Comparison of ENCODE assay signal across 20 cellular contexts in the genomic region with DNA sequence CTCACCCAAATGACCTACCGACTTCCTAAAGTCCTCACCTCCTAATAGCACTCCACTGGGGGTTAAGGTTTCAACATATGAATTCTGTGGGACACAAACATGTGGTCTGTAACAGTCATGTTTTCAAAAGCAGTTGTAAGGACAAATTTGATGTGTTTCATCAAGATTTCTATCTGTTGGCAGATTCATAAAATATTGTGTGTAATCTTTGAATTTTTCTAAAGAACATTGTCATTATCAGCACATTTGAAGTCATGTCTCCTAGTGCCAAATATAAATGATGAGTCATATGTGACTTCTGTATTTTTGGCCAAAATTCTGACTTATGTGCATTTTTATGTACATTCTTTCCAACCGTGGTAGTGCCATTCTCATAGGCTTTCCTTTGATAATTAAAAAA. TPM values are rescaled to one million over a fixed set of nuclear protein-coding genes. Genes with fewer than 3 reads are reported as not detected.
DNase-seq lines count a peak whose midpoint lies in the region; ATAC-seq and TF ChIP-seq lines count a peak whose summit lies in the region.
"Had no signal": no experiment of that assay in that cellular context is flagged by ENCODE, and none has a peak within 500 bp of the region (broad histone marks: within the 10 kb centered on the region; RNA-seq: fewer than 3 reads in every experiment).

No MANE protein-coding gene starts in this region.

- intact Hi-C loops in activated CD4-positive, alpha-beta T cell treated with anti-CD3 and anti-CD28 coated beads for 36 hours (cut with DNase I, micrococcal nuclease): no loop called here
- intact Hi-C loops in activated CD4-positive, alpha-beta memory T cell treated with anti-CD3 and anti-CD28 coated beads for 36 hours (cut with micrococcal nuclease): no loop called here

- no peak overlapping the region for H3K4me2 ChIP-seq in fibroblast of lung (ENCODE audit: extremely low read depth, insufficient read depth, low read length)

- H2AFZ ChIP-seq in fibroblast of lung (ENCODE audit: low read length): no peak overlapping the region

- POLR2A ChIA-PET in activated CD4-positive, alpha-beta T cell treated with anti-CD3 and anti-CD28 coated beads for 36 hours (lab: Charles Lee): no interaction called here
- POLR2A ChIA-PET in activated CD4-positive, alpha-beta memory T cell treated with anti-CD3 and anti-CD28 coated beads for 36 hours (lab: Charles Lee): interaction anchor here (1.3 to 4.8 kb wide), 2 partner anchors 12 to 20 kb away, joined by 4 to 60 read pairs; no protein-coding TSS in a partner anchor

- H3K9me3 Mint-ChIP-seq in activated CD4-positive, alpha-beta T cell treated with anti-CD3 and anti-CD28 coated beads for 36 hours (ENCODE audit: low read depth): peaks cover 26% of the 10 kb centered on the region
- peaks cover 23% of the 10 kb centered on the region for H3K9me3 Mint-ChIP-seq in activated CD4-positive, alpha-beta memory T cell treated with anti-CD3 and anti-CD28 coated beads for 36 hours

- H3K4me1 Mint-ChIP-seq in activated CD4-positive, alpha-beta T cell treated with anti-CD3 and anti-CD28 coated beads for 36 hours: peaks cover 66% of the 10 kb centered on the region
- H3K4me1 Mint-ChIP-seq in activated CD4-positive, alpha-beta memory T cell treated with anti-CD3 and anti-CD28 coated beads for 36 hours (ENCODE audit: low read depth): peaks cover 54% of the 10 kb centered on the region

- H3K27me3 ChIP-seq in fibroblast of lung (ENCODE audit: control insufficient read depth, insufficient read depth, low read length): no peaks in the 10 kb centered on the region
- H3K27me3 ChIP-seq: upper lobe of left lung had no signal

- H4K20me1 ChIP-seq in fibroblast of lung (ENCODE audit: control insufficient read depth, extremely low read depth, insufficient read depth, low read length): no peaks in the 10 kb centered on the region

- no peak overlapping the region for H3K4me3 ChIP-seq in fibroblast of lung (replicated peaks in 1 of 4; ENCODE audit: control extremely low read depth in 1 of 4, insufficient read depth in 1 of 4, low read depth in 3 of 4, low read length in 4 of 4)
- H3K4me3 ChIP-seq: mucosa of descending colon, upper lobe of left lung had no signal

- no peaks in the 10 kb centered on the region for H3K36me3 ChIP-seq in fibroblast of lung (ENCODE audit: control insufficient read depth, insufficient read depth, low read length)
- H3K36me3 ChIP-seq: upper lobe of left lung had no signal

- no peaks in the 10 kb centered on the region for H3K4me1 ChIP-seq in fibroblast of lung (ENCODE audit: control insufficient read depth, extremely low read depth, insufficient read depth, low read length)
- H3K4me1 ChIP-seq: upper lobe of left lung had no signal

- CTCF ChIA-PET in activated CD4-positive, alpha-beta T cell treated with anti-CD3 and anti-CD28 coated beads for 36 hours (lab: Charles Lee): interaction anchor here (0.9 to 4.1 kb wide), 3 partner anchors 10 to 63 kb away, joined by 3 to 21 read pairs (median 3); no protein-coding TSS in a partner anchor
- CTCF ChIA-PET in activated CD4-positive, alpha-beta memory T cell treated with anti-CD3 and anti-CD28 coated beads for 36 hours (lab: Charles Lee): interaction anchor here (1.0 to 4.7 kb wide), 2 partner anchors 8 to 12 kb away, joined by 3 to 23 read pairs; no protein-coding TSS in a partner anchor

- no peaks in the 10 kb centered on the region for H3K79me2 ChIP-seq in fibroblast of lung (ENCODE audit: control insufficient read depth, insufficient read depth, low read length)

- no peaks in the 10 kb centered on the region for H3K27me3 Mint-ChIP-seq in activated CD4-positive, alpha-beta T cell treated with anti-CD3 and anti-CD28 coated beads for 36 hours
- no peaks in the 10 kb centered on the region for H3K27me3 Mint-ChIP-seq in activated CD4-positive, alpha-beta memory T cell treated with anti-CD3 and anti-CD28 coated beads for 36 hours
- H3K27me3 Mint-ChIP-seq: stimulated activated naive CD8-positive, alpha-beta T cell treated with anti-CD3 and anti-CD28 coated beads, Interleukin-15, amount 100 ng/mL, for 72 hours had no signal

- DNase-seq in activated CD4-positive, alpha-beta T cell treated with anti-CD3 and anti-CD28 coated beads for 36 hours: no peak
- DNase-seq in activated CD4-positive, alpha-beta T cell treated with anti-CD3 and anti-CD28 coated beads, Interleukin-2, amount 50 U/mL, for 1 hour: no peak
- DNase-seq in ELR (ENCODE audit: low read depth) (peak; percentile 12), fibroblast of lung (ENCODE audit: low read depth in 2 of 2) (peak; percentile 44 to 46), AG08396 (ENCODE audit: low spot score) (no peak), 8988T (no peak), SK-N-DZ (ENCODE audit: low spot score) (no peak)
- no peak for DNase-seq in activated CD4-positive, alpha-beta memory T cell treated with anti-CD3 and anti-CD28 coated beads for 36 hours
- DNase-seq: ACHN; activated CD4-positive, CD25-positive, alpha-beta regulatory T cell; activated CD8-positive, alpha-beta memory T cell treated with anti-CD3 and anti-CD28 coated beads, Interleukin-2, amount 50 U/mL, for 4 hours; mucosa of descending colon; NCI-H146; NCI-H345; retina; stimulated activated naive CD8-positive, alpha-beta T cell treated with anti-CD3 and anti-CD28 coated beads, Interleukin-15, amount 100 ng/mL, for 72 hours; upper lobe of left lung had no signal

- peak overlapping the region; percentile 77 for H3K27ac Mint-ChIP-seq in activated CD4-positive, alpha-beta T cell treated with anti-CD3 and anti-CD28 coated beads for 36 hours
- H3K27ac Mint-ChIP-seq in activated CD4-positive, alpha-beta memory T cell treated with anti-CD3 and anti-CD28 coated beads for 36 hours: peak overlapping the region; percentile 81

- no peak for TF ChIP-seq CTCF in fibroblast of lung (conservative IDR thresholded peaks at IDR 0.05 in 1 of 2, IDR thresholded peaks at IDR 0.05 in 1 of 2; ENCODE audit: low read depth in 1 of 2, low read length in 2 of 2)

- H3K9ac ChIP-seq in fibroblast of lung (ENCODE audit: insufficient read depth, low read length): no peak overlapping the region

- no peaks in the 10 kb centered on the region for H3K9me3 ChIP-seq in fibroblast of lung (ENCODE audit: control insufficient read depth, insufficient read depth, low read depth, low read length)

- no peak overlapping the region for H3K4me3 Mint-ChIP-seq in activated CD4-positive, alpha-beta T cell treated with anti-CD3 and anti-CD28 coated beads for 36 hours
- no peak overlapping the region for H3K4me3 Mint-ChIP-seq in activated CD4-positive, alpha-beta memory T cell treated with anti-CD3 and anti-CD28 coated beads for 36 hours
- H3K4me3 Mint-ChIP-seq: stimulated activated naive CD8-positive, alpha-beta T cell treated with anti-CD3 and anti-CD28 coated beads, Interleukin-15, amount 100 ng/mL, for 72 hours had no signal

- H3K36me3 Mint-ChIP-seq in activated CD4-positive, alpha-beta T cell treated with anti-CD3 and anti-CD28 coated beads for 36 hours (ENCODE audit: low read depth): peaks cover 70% of the 10 kb centered on the region
- peaks cover 45% of the 10 kb centered on the region for H3K36me3 Mint-ChIP-seq in activated CD4-positive, alpha-beta memory T cell treated with anti-CD3 and anti-CD28 coated beads for 36 hours

- no peak for ATAC-seq in activated CD4-positive, alpha-beta T cell treated with anti-CD3 and anti-CD28 coated beads for 36 hours
- ATAC-seq: left lobe of liver; mucosa of descending colon; stimulated activated naive CD8-positive, alpha-beta T cell treated with anti-CD3 and anti-CD28 coated beads, Interleukin-15, amount 100 ng/mL, for 72 hours had no signal

- no peak overlapping the region for H3K27ac ChIP-seq in fibroblast of lung (ENCODE audit: insufficient read depth, low read length)
- H3K27ac ChIP-seq: upper lobe of left lung had no signal

RNA-seq across cellular contexts. Expression of gene CD28, which starts 45.4 kb away (rescaled TPM):
- 100 to 1,000 TPM; 175 TPM for total RNA-seq in activated CD4-positive, alpha-beta T cell treated with anti-CD3 and anti-CD28 coated beads for 36 hours
- total RNA-seq in activated CD4-positive, alpha-beta memory T cell treated with anti-CD3 and anti-CD28 coated beads for 36 hours: 100 to 1,000 TPM; 279 to 285 TPM
- not detected in 2 replicates for total RNA-seq in fibroblast of lung
- polyA plus RNA-seq in fibroblast of lung: 0.03 TPM in 1 of 2 replicates, not detected in the other
- polyA plus RNA-seq in fibroblast of lung (2012): not detected in 2 replicates
- not detected in 2 replicates for polyA minus RNA-seq in fibroblast of lung (ENCODE audit: low replicate concordance)
- polyA plus RNA-seq in SK-N-DZ (2014; cell fraction: cytosol; rRNA removed): not detected in 2 replicates
- not detected in 2 replicates for polyA plus RNA-seq in SK-N-DZ (2014; cell fraction: nucleus; rRNA removed)
- total RNA-seq: Daoy, HT-29 had no signal

Comparison
In these comparisons a context has a peak if more than half of its experiments do, and no peak if none do; other contexts are left out.
1. DNase-seq: peak in ELR (single experiment) and fibroblast of lung (2 of 2); none in activated CD4-positive, alpha-beta T cell treated with anti-CD3 and anti-CD28 coated beads for 36 hours (single experiment), activated CD4-positive, alpha-beta T cell treated with anti-CD3 and anti-CD28 coated beads, Interleukin-2, amount 50 U/mL, for 1 hour (single experiment), activated CD4-positive, alpha-beta memory T cell treated with anti-CD3 and anti-CD28 coated beads for 36 hours (single experiment), AG08396 (single experiment), 8988T (single experiment) and SK-N-DZ (single experiment).
2. RNA of gene CD28, which starts 45.4 kb away (total RNA-seq): 279 to 285 TPM in activated CD4-positive, alpha-beta memory T cell treated with anti-CD3 and anti-CD28 coated beads for 36 hours and 175 TPM in activated CD4-positive, alpha-beta T cell treated with anti-CD3 and anti-CD28 coated beads for 36 hours; not detected in fibroblast of lung; every median in the first group is over 100 times any median in the second.